In the genomic region with DNA sequence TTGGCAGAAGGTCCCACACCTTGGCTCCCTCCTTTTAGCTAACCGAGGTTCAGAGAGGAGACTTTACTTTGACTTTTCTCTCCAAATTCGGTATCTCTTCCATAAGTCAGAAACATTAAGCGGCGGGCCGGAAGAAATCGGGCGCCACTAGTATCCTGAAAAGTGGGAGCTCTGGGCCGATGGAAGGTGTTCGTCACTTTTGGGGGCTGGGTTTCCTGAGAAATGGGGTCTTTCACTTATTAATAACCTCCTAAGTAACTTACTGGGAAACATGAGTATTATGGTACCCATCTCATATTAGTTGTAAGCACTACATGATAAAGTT, we compare ENCODE assay signal across 8 cellular contexts.
A peak's percentile ranks its signal among the peaks of the same experiment; 100 is the strongest.
DNase-seq lines count a peak whose midpoint lies in the region; ATAC-seq and TF ChIP-seq lines count a peak whose summit lies in the region.

No MANE protein-coding gene starts in this region.

- ATAC-seq in DND-41 (ENCODE audit: insufficient read depth, low read depth) (no peak), GM18519 (IDR thresholded peaks at IDR 0.05; ENCODE audit: low FRiP score, unreplicated experiment) (no peak), HG03571 (IDR thresholded peaks at IDR 0.05; ENCODE audit: unreplicated experiment) (no peak)
- ATAC-seq in activated CD4-positive, CD25-positive, alpha-beta regulatory T cell treated with anti-CD3 and anti-CD28 coated beads, Interleukin-2, amount 50 U/mL, for 24 hours, result no peak

- H3K9me3 ChIP-seq in DND-41 (ENCODE audit: insufficient read depth, low read length, severe bottlenecking) (no peaks in the 10 kb centered on the region), OCI-LY3 (ENCODE audit: insufficient read depth, low read length) (no peaks in the 10 kb centered on the region), parathyroid adenoma (ENCODE audit: control insufficient read depth, low read length) (no peaks in the 10 kb centered on the region)

- H3K27ac ChIP-seq in DND-41 (ENCODE audit: low read length) (peak overlapping the region; percentile 93), OCI-LY3 (ENCODE audit: low read length) (peak overlapping the region; percentile 52), parathyroid adenoma (peak overlapping the region; percentile 86)

- H3K36me3 ChIP-seq in DND-41 (ENCODE audit: insufficient read depth, low read length), result no peaks in the 10 kb centered on the region
- H3K36me3 ChIP-seq in OCI-LY3 (replicated peaks; ENCODE audit: low read depth, low read length), result no peaks in the 10 kb centered on the region
- no peaks in the 10 kb centered on the region for H3K36me3 ChIP-seq in parathyroid adenoma (ENCODE audit: control insufficient read depth, insufficient read depth, low read length)

- no peak for TF ChIP-seq CTCF in DND-41 (IDR thresholded peaks at IDR 0.05; ENCODE audit: borderline replicate concordance, extremely low read depth, low read length, poor library complexity, severe bottlenecking)
- TF ChIP-seq CTCF in OCI-LY3 (IDR thresholded peaks at IDR 0.05; ENCODE audit: low read depth, low read length), result no peak
- no peak for TF ChIP-seq CTCF in epithelial cell of esophagus (IDR thresholded peaks at IDR 0.05; ENCODE audit: insufficient read depth, low read depth, low read length, missing control alignments)
- no peak for TF ChIP-seq CTCF in parathyroid adenoma (IDR thresholded peaks at IDR 0.05)

- H3K4me2 ChIP-seq in DND-41 (ENCODE audit: insufficient read depth, low read length) (peak overlapping the region; percentile 91), OCI-LY3 (ENCODE audit: low read length) (peak overlapping the region; percentile 86), parathyroid adenoma (ENCODE audit: low read length) (peak overlapping the region; percentile 94)

- H4K20me1 ChIP-seq in DND-41 (ENCODE audit: insufficient read depth, low read length) (no peaks in the 10 kb centered on the region), OCI-LY3 (ENCODE audit: insufficient read depth, low read length) (no peaks in the 10 kb centered on the region)

- H3K27me3 ChIP-seq in DND-41 (ENCODE audit: insufficient read depth, low read length, poor library complexity) (no peaks in the 10 kb centered on the region), OCI-LY3 (ENCODE audit: low read depth, low read length) (no peaks in the 10 kb centered on the region), parathyroid adenoma (ENCODE audit: control insufficient read depth, insufficient read depth, low read length) (no peaks in the 10 kb centered on the region)

- H2AFZ ChIP-seq in DND-41 (ENCODE audit: low read depth, low read length) (peak overlapping the region; percentile 94), OCI-LY3 (ENCODE audit: low read depth, low read length) (peak overlapping the region; percentile 75), parathyroid adenoma (peak overlapping the region; percentile 94)

- H3K9ac ChIP-seq in DND-41 (ENCODE audit: low read depth, low read length) (peak overlapping the region; percentile 81), OCI-LY3 (ENCODE audit: low read length) (peak overlapping the region; percentile 83), parathyroid adenoma (peak overlapping the region; percentile 57)

- H3K79me2 ChIP-seq in DND-41 (ENCODE audit: insufficient read depth, low read length), result peaks cover 11% of the 10 kb centered on the region; the same call in 1 of the 2 replicates
- peaks cover 18% of the 10 kb centered on the region for H3K79me2 ChIP-seq in OCI-LY3 (ENCODE audit: low read length)
- H3K79me2 ChIP-seq in parathyroid adenoma, result peaks cover 7% of the 10 kb centered on the region

- H3K4me1 ChIP-seq in DND-41 (ENCODE audit: insufficient read depth, low read length) (peaks cover 25% of the 10 kb centered on the region), OCI-LY3 (ENCODE audit: low read length) (peaks cover 12% of the 10 kb centered on the region), parathyroid adenoma (no peaks in the 10 kb centered on the region)

- peak overlapping the region; percentile 85 to 91 for H3K4me3 ChIP-seq in DND-41 (ENCODE audit: low read depth in 1 of 2, low read length in 2 of 2)
- peak overlapping the region; percentile 90 for H3K4me3 ChIP-seq in OCI-LY3 (ENCODE audit: low read length)
- H3K4me3 ChIP-seq in epithelial cell of esophagus (ENCODE audit: low read length), result peak overlapping the region; percentile 81
- peak overlapping the region; percentile 98 for H3K4me3 ChIP-seq in parathyroid adenoma (ENCODE audit: low read depth, low read length)

- DNase-seq in DND-41 (no peak), epithelial cell of esophagus (ENCODE audit: low read depth) (no peak), NCI-H1436 treated with DMSO at 0.1 percent for 48 hours (lab: John Stamatoyannopoulos, UW) (no peak)
